In genomic region chr2:168172071-168172470, GRCh38 we compare ENCODE assay signal across 19 cellular contexts.
"Had no signal": no experiment of that assay in that cellular context is flagged by ENCODE, and none has a peak within 500 bp of the region (broad histone marks: within the 10 kb centered on the region; RNA-seq: fewer than 3 reads in every experiment).

No MANE protein-coding gene starts in this region.

- H3K4me3 ChIP-seq: dorsolateral prefrontal cortex, hepatocyte, left lung, lower lobe of right lung, pancreas, stomach, thyroid gland, vagina had no signal

- H3K27ac Mint-ChIP-seq: natural killer cell; stimulated activated effector memory CD8-positive, alpha-beta T cell treated with anti-CD3 and anti-CD28 coated beads, Interleukin-12 subunit alpha, Interleukin-12 subunit beta, amount 100 ng/mL, for 72 hours had no signal

- H2AFZ ChIP-seq: hepatocyte had no signal

- H3K36me3 Mint-ChIP-seq: natural killer cell had no signal

- H3K4me2 ChIP-seq: hepatocyte had no signal

- DNase-seq: dorsolateral prefrontal cortex; effector CD4-positive, alpha-beta T cell; left cardiac atrium; left lung; lower lobe of right lung; natural killer cell; pancreas; retina; stimulated activated CD4-positive, alpha-beta T cell treated with anti-CD3 and anti-CD28 coated beads, Interleukin-2, amount 100 ng/mL, for 24 hours; stimulated activated CD4-positive, alpha-beta T cell treated with anti-CD3 and anti-CD28 coated beads, Interleukin-4, amount 100 ng/mL, for 24 hours; stimulated activated naive CD4-positive, alpha-beta T cell treated with Interleukin-2 at 50 U/mL for 16 hours; stomach; thyroid gland; trophoblast cell had no signal

- H3K9me3 ChIP-seq: left lung, lower lobe of right lung, pancreas, stomach, thyroid gland, vagina had no signal

- H3K27me3 ChIP-seq: dorsolateral prefrontal cortex, hepatocyte, left lung, pancreas, stomach, thyroid gland, vagina had no signal

- H3K4me3 Mint-ChIP-seq: natural killer cell; stimulated activated effector memory CD8-positive, alpha-beta T cell treated with anti-CD3 and anti-CD28 coated beads, Interleukin-12 subunit alpha, Interleukin-12 subunit beta, amount 100 ng/mL, for 72 hours had no signal

- H3K36me3 ChIP-seq: left lung, lower lobe of right lung, pancreas, thyroid gland, vagina had no signal

- ATAC-seq: left lung; lower lobe of right lung; natural killer cell; pancreas; sciatic nerve; stimulated activated effector memory CD8-positive, alpha-beta T cell treated with anti-CD3 and anti-CD28 coated beads, Interleukin-12 subunit alpha, Interleukin-12 subunit beta, amount 100 ng/mL, for 72 hours had no signal

- H3K9me3 Mint-ChIP-seq: natural killer cell; stimulated activated effector memory CD8-positive, alpha-beta T cell treated with anti-CD3 and anti-CD28 coated beads, Interleukin-12 subunit alpha, Interleukin-12 subunit beta, amount 100 ng/mL, for 72 hours had no signal

- H3K4me1 ChIP-seq: left lung, lower lobe of right lung, pancreas, thyroid gland, vagina had no signal

- H3K27ac ChIP-seq: hepatocyte, left lung, lower lobe of right lung, pancreas, stomach, thyroid gland, vagina had no signal

- FAIRE-seq: islet of Langerhans, pancreas had no signal
